28 cellular contexts compared by ENCODE assay signal in genomic region chr17:32239457-32239856, GRCh38. TPM values are rescaled to one million over a fixed set of nuclear protein-coding genes. Genes with fewer than 3 reads are reported as not detected.
"Had no signal": no experiment of that assay in that cellular context is flagged by ENCODE, and none has a peak within 500 bp of the region (broad histone marks: within the 10 kb centered on the region; RNA-seq: fewer than 3 reads in every experiment).

No MANE protein-coding gene starts in this region.

- H3K27ac ChIP-seq: ascending aorta, cardiac muscle cell, WERI-Rb-1 had no signal

- H3K9me3 ChIP-seq: ascending aorta had no signal

- FAIRE-seq: K562 had no signal

- DNase-seq: activated CD4-positive, alpha-beta T cell treated with anti-CD3 and anti-CD28 coated beads for 1 hour; activated CD4-positive, alpha-beta T cell treated with anti-CD3 and anti-CD28 coated beads for 48 hours; activated CD4-positive, CD25-positive, alpha-beta regulatory T cell; activated CD8-positive, alpha-beta T cell treated with anti-CD3 and anti-CD28 coated beads for 36 hours; activated effector memory CD4-positive, alpha-beta T cell treated with anti-CD3 and anti-CD28 coated beads, Interleukin-2, amount 50 U/mL, for 16 hours; activated naive CD4-positive, alpha-beta T cell; activated naive CD4-positive, alpha-beta T cell treated with anti-CD3 and anti-CD28 coated beads, Interleukin-2, amount 50 U/mL, for 16 hours; activated naive CD8-positive, alpha-beta T cell treated with anti-CD3 and anti-CD28 coated beads for 36 hours; activated T-cell treated with anti-CD3 and anti-CD28 coated beads, Interleukin-2, amount 50 U/mL, for 1 hour; activated T-cell treated with anti-CD3 and anti-CD28 coated beads, Interleukin-2, amount 50 U/mL, for 72 hours; amygdala; NCI-H1092; NCI-H1436 treated with DMSO at 0.1 percent for 48 hours; NCI-H1694 treated with DMSO at 0.1 percent for 48 hours; NCI-H2029; NCI-H345; NCI-H524 treated with DMSO at 0.1 percent for 48 hours; OCI-M1; Right ventricle myocardium superior; SW 1271; T-helper 1 cell; T-helper 2 cell; T-helper 9 cell; WERI-Rb-1 had no signal

- ATAC-seq: activated CD8-positive, alpha-beta T cell treated with anti-CD3 and anti-CD28 coated beads for 36 hours; activated T-cell treated with anti-CD3 and anti-CD28 coated beads, Interleukin-2, amount 50 U/mL, for 72 hours; activated T-helper 17 cell treated with anti-CD3 and anti-CD28 coated beads, Interleukin-2, amount 50 U/mL, for 72 hours; K562 had no signal

- H3K36me3 ChIP-seq: ascending aorta, cardiac muscle cell, WERI-Rb-1 had no signal

- H3K4me3 ChIP-seq: ascending aorta, cardiac muscle cell, K562 had no signal

- H3K27me3 ChIP-seq: ascending aorta, cardiac muscle cell had no signal

- H3K4me1 ChIP-seq: ascending aorta had no signal

RNA-seq across cellular contexts. Expression of gene RHBDL3, which starts 26.2 kb away (rescaled TPM):
- total RNA-seq: ascending aorta had no signal
- polyA plus RNA-seq: cardiac muscle cell had no signal
